Comparison of ENCODE assay signal across 26 cellular contexts in the genomic region with DNA sequence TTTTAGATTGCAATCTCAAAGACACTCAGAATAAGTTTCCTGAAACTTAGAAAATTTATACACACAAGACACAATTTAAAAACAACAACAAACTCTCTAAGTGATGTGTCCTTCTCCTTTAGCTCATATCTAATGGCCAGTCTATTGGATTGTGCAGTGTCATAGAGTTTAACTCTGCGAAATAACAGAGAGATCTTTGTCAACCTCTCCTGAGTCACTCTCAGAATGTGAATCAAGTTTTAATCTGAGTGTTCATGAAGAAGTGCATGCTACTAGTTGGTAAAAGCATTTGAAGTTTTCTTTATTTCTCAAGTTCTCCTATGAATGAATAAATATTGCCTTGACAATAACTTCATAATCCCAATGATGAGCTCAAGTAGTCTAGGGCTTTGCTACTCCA.
"Had no signal": no experiment of that assay in that cellular context is flagged by ENCODE, and none has a peak within 500 bp of the region (broad histone marks: within the 10 kb centered on the region; RNA-seq: fewer than 3 reads in every experiment).

No MANE protein-coding gene starts in this region.

- ATAC-seq: naive thymus-derived CD8-positive, alpha-beta T cell; natural killer cell treated with Interleukin-12 subunit alpha and Interleukin-12 subunit beta and Interleukin-15 and Interleukin-18, amount 100 ng/mL, for 72 hours; pancreas; psoas muscle; right cardiac atrium; right lobe of liver; stimulated activated effector memory CD8-positive, alpha-beta T cell treated with anti-CD3 and anti-CD28 coated beads, Interleukin-12 subunit alpha, Interleukin-12 subunit beta, amount 100 ng/mL, for 72 hours; stimulated activated naive B cell treated with anti-CD40 and anti-IgM and Interleukin-4, amounts not matched to agents 10 μg/mL and 1 μg/mL and 100 μg/mL, for 72 hours had no signal

- H3K4me3 ChIP-seq: pancreas, psoas muscle, right lobe of liver, sigmoid colon, stomach, thoracic aorta, thyroid gland, tibial nerve, upper lobe of left lung, uterus had no signal

- H3K36me3 ChIP-seq: neutrophil, pancreas, right lobe of liver, sigmoid colon, stomach, thoracic aorta, thyroid gland, tibial nerve, upper lobe of left lung, uterus had no signal

- DNase-seq: naive thymus-derived CD8-positive, alpha-beta T cell; nephron progenitor cell; nucleus accumbens; pancreas; posterior cingulate gyrus; psoas muscle; right cardiac atrium; right lobe of liver; sigmoid colon; small intestine; stimulated activated CD4-positive, alpha-beta T cell treated with anti-CD3 and anti-CD28 coated beads, Interleukin-15, amount 100 ng/mL, for 24 hours; stimulated activated CD4-positive, alpha-beta T cell treated with anti-CD3 and anti-CD28 coated beads, Interleukin-2, amount 100 ng/mL, for 24 hours; stimulated activated CD4-positive, alpha-beta T cell treated with anti-CD3 and anti-CD28 coated beads, Interleukin-2, amount 100 ng/mL, for 48 hours; stimulated activated CD4-positive, alpha-beta T cell treated with anti-CD3 and anti-CD28 coated beads, Interleukin-4, amount 100 ng/mL, for 24 hours; stimulated activated naive B cell treated with anti-CD40 and anti-IgM and Interleukin-4, amounts not matched to agents 10 μg/mL and 1 μg/mL and 100 μg/mL, for 72 hours; stimulated activated naive CD4-positive, alpha-beta T cell treated with Interleukin-2 at 50 U/mL for 16 hours; stomach; thyroid gland; trophoblast cell; upper lobe of left lung; uterus had no signal

- H3K27me3 ChIP-seq: neutrophil, pancreas, right lobe of liver, sigmoid colon, stomach, thyroid gland, tibial nerve, upper lobe of left lung, uterus had no signal

- FAIRE-seq: pancreas, small intestine had no signal

- H3K27ac ChIP-seq: neutrophil, pancreas, psoas muscle, right lobe of liver, sigmoid colon, stomach, thoracic aorta, thyroid gland, tibial nerve, upper lobe of left lung, uterus had no signal

- H3K4me1 ChIP-seq: psoas muscle, sigmoid colon, stomach, thyroid gland, tibial nerve, upper lobe of left lung, uterus had no signal

- H3K9me3 ChIP-seq: neutrophil, pancreas, psoas muscle, right lobe of liver, sigmoid colon, stomach, thoracic aorta, thyroid gland, tibial nerve, upper lobe of left lung, uterus had no signal
